ENCODE assay signal across 13 cellular contexts in the genomic region with DNA sequence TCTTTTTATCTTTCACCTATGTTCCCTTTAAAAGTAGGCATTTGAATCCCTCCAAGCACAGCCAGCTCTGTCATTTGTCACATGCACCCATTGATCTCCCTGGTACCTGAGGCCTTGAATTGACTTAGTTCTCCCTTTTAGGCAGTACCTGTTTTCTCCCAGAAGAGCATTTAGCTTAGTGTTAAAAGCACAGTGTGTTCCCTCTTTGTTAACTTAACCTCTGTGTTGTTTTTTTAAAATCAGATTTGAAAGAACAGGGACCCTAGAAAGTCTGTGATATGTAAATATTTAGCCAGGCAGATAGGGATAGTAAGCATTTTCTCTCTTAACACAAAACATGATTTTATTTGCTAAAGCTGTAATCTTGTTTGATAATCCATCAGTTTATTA.
DNase-seq lines count a peak whose midpoint lies in the region; FAIRE-seq and TF ChIP-seq lines count a peak whose summit lies in the region.
"Had no signal": no experiment of that assay in that cellular context is flagged by ENCODE, and none has a peak within 500 bp of the region (broad histone marks: within the 10 kb centered on the region; RNA-seq: fewer than 3 reads in every experiment).

No MANE protein-coding gene starts in this region.

- no peaks in the 10 kb centered on the region for H4K20me1 ChIP-seq in endothelial cell of umbilical vein (replicated peaks; ENCODE audit: control insufficient read depth, extremely low read depth, insufficient read depth, low read length)

- H3K79me2 ChIP-seq in endothelial cell of umbilical vein (ENCODE audit: control insufficient read depth, insufficient read depth, low read length), result no peaks in the 10 kb centered on the region

- H3K27ac ChIP-seq in HUES48 (ENCODE audit: low read depth, low read length) (peak overlapping the region; percentile 83), endothelial cell of umbilical vein (ENCODE audit: insufficient read depth, low read depth, low read length) (peak overlapping the region; percentile 55)
- H3K27ac ChIP-seq: skin epidermis had no signal

- peaks cover 23% of the 10 kb centered on the region for H3K4me1 Mint-ChIP-seq in Calu3 (ENCODE audit: low read depth, unreplicated experiment)
- H3K4me1 Mint-ChIP-seq in progenitor cell of endocrine pancreas (ENCODE audit: low read depth), result peaks cover 30% of the 10 kb centered on the region
- peaks cover 7% of the 10 kb centered on the region for H3K4me1 Mint-ChIP-seq in chondrocyte (ENCODE audit: low read depth)

- H3K9me3 Mint-ChIP-seq in Calu3 (ENCODE audit: low read depth, unreplicated experiment), result no peaks in the 10 kb centered on the region
- no peaks in the 10 kb centered on the region for H3K9me3 Mint-ChIP-seq in progenitor cell of endocrine pancreas (ENCODE audit: low read depth)
- no peaks in the 10 kb centered on the region for H3K9me3 Mint-ChIP-seq in chondrocyte (ENCODE audit: low read depth)
- H3K9me3 Mint-ChIP-seq: HFFc6 had no signal

- peaks cover 33% of the 10 kb centered on the region for H3K4me1 ChIP-seq in HUES48 (ENCODE audit: control insufficient read depth, insufficient read depth, low read length)
- H3K4me1 ChIP-seq in endothelial cell of umbilical vein (ENCODE audit: control insufficient read depth, extremely low read depth, insufficient read depth, low read length), result peaks cover 21% of the 10 kb centered on the region

- H3K9me1 ChIP-seq in endothelial cell of umbilical vein (replicated peaks; ENCODE audit: control insufficient read depth, extremely low read depth, insufficient read depth, low read length), result no peaks in the 10 kb centered on the region

- DNase-seq in Calu3 (no peak), endothelial cell of umbilical vein (ENCODE audit: low read depth, low spot score) (no peak), progenitor cell of endocrine pancreas (ENCODE audit: low spot score, unreplicated experiment) (no peak), chondrocyte (ENCODE audit: low spot score) (no peak), SHP77 (lab: John Stamatoyannopoulos, UW) (no peak), ureter (ENCODE audit: low spot score) (no peak)
- DNase-seq: activated CD4-positive, alpha-beta T cell treated with anti-CD3 and anti-CD28 coated beads, Interleukin-2, amount 50 U/mL, for 4 hours; HFFc6; NK-92 treated with Interleukin-12 subunit alpha and Interleukin-12 subunit beta, amount 100 ng/mL, for 24 hours; Right ventricle myocardium superior had no signal

- no peak overlapping the region for H3K4me2 ChIP-seq in endothelial cell of umbilical vein (ENCODE audit: insufficient read depth, low read length)

- no peak for TF ChIP-seq POLR2A in endothelial cell of umbilical vein (IDR thresholded peaks at IDR 0.05; ENCODE audit: low read depth, low read length)

- H3K27me3 ChIP-seq in HUES48 (ENCODE audit: control insufficient read depth, insufficient read depth, low read length), result 0 out of 2 replicates have a peak, but pooled peaks cover 4% of the 10 kb centered on the region
- no peaks in the 10 kb centered on the region for H3K27me3 ChIP-seq in endothelial cell of umbilical vein (ENCODE audit: control insufficient read depth in 2 of 2, insufficient read depth in 2 of 2, low read length in 2 of 2)

- CTCF ChIA-PET in Calu3 (lab: Charles Lee) (interaction anchor here (0.6 to 1.2 kb wide), 2 partner anchors 8 to 124 kb away, joined by 4 read pairs; a partner anchor contains a TSS), endothelial cell of umbilical vein (lab: Charles Lee) (interaction anchor here (1.3 kb wide), 1 partner anchor 24 kb away, joined by 4 read pairs; no protein-coding TSS in a partner anchor)

- TF ChIP-seq CTCF in Calu3 (IDR thresholded peaks at IDR 0.05; ENCODE audit: unreplicated experiment), result no peak
- TF ChIP-seq CTCF in endothelial cell of umbilical vein (IDR thresholded peaks at IDR 0.05; ENCODE audit: extremely low read depth in 1 of 2, insufficient read depth in 1 of 2, low read depth in 1 of 2, low read length in 2 of 2), result no peak
- no peak for TF ChIP-seq CTCF in progenitor cell of endocrine pancreas (IDR thresholded peaks at IDR 0.05; ENCODE audit: unreplicated experiment)
- TF ChIP-seq CTCF in chondrocyte (IDR thresholded peaks at IDR 0.05), result no peak

- H3K4me3 ChIP-seq in HUES48 (ENCODE audit: low read depth, low read length), result no peak overlapping the region
- H3K4me3 ChIP-seq in endothelial cell of umbilical vein (replicated peaks in 1 of 3; ENCODE audit: insufficient read depth in 1 of 3, low read depth in 1 of 3, low read length in 3 of 3), result no peak overlapping the region
- H3K4me3 ChIP-seq: skin epidermis had no signal

- H3K36me3 ChIP-seq in HUES48 (ENCODE audit: control insufficient read depth, insufficient read depth, low read length) (no peaks in the 10 kb centered on the region), endothelial cell of umbilical vein (ENCODE audit: control insufficient read depth in 2 of 2, extremely low read depth in 1 of 2, insufficient read depth in 2 of 2, low read length in 2 of 2) (no peaks in the 10 kb centered on the region)

- H3K27ac Mint-ChIP-seq in Calu3 (ENCODE audit: unreplicated experiment) (peak overlapping the region; percentile 43), progenitor cell of endocrine pancreas (peak overlapping the region; percentile 29), chondrocyte (ENCODE audit: unreplicated experiment) (no peak overlapping the region)
- H3K27ac Mint-ChIP-seq: HFFc6 had no signal

- H3K36me3 Mint-ChIP-seq in Calu3 (ENCODE audit: insufficient read depth, unreplicated experiment) (no peaks in the 10 kb centered on the region), progenitor cell of endocrine pancreas (ENCODE audit: insufficient read depth) (no peaks in the 10 kb centered on the region), chondrocyte (ENCODE audit: low read depth) (no peaks in the 10 kb centered on the region)

- no peaks in the 10 kb centered on the region for H3K27me3 Mint-ChIP-seq in Calu3 (ENCODE audit: unreplicated experiment)
- H3K27me3 Mint-ChIP-seq in progenitor cell of endocrine pancreas, result peaks cover 28% of the 10 kb centered on the region
- H3K27me3 Mint-ChIP-seq in chondrocyte (ENCODE audit: low read depth), result no peaks in the 10 kb centered on the region

- FAIRE-seq in endothelial cell of umbilical vein (lab: Jason Lieb, UNC), result no peak
- FAIRE-seq: astrocyte had no signal

- H3K9ac ChIP-seq in HUES48 (ENCODE audit: low read depth, low read length) (no peak overlapping the region), endothelial cell of umbilical vein (replicated peaks; ENCODE audit: extremely low read depth, insufficient read depth, low read length) (no peak overlapping the region)

- no peak overlapping the region for H2AFZ ChIP-seq in endothelial cell of umbilical vein (ENCODE audit: low read depth, low read length)

- dilution Hi-C loops in endothelial cell of umbilical vein (cut with MboI; ENCODE audit: extremely low pct_ligation_motif_present, low sequenced_read_pairs), result no loop called here

- no peak overlapping the region for H3K4me3 Mint-ChIP-seq in Calu3 (ENCODE audit: low read depth, unreplicated experiment)
- H3K4me3 Mint-ChIP-seq in progenitor cell of endocrine pancreas (ENCODE audit: low read depth), result no peak overlapping the region
- H3K4me3 Mint-ChIP-seq in chondrocyte (ENCODE audit: unreplicated experiment), result no peak overlapping the region
- H3K4me3 Mint-ChIP-seq: HFFc6 had no signal

- H3K9me3 ChIP-seq in HUES48 (ENCODE audit: control insufficient read depth, insufficient read depth, low read length) (no peaks in the 10 kb centered on the region), endothelial cell of umbilical vein (replicated peaks; ENCODE audit: control insufficient read depth, insufficient read depth, low read length) (no peaks in the 10 kb centered on the region)

- intact Hi-C loops in Calu3 (cut with micrococcal nuclease; ENCODE audit: unreplicated experiment), result no loop called here
- intact Hi-C loops in endothelial cell of umbilical vein (cut with micrococcal nuclease), result loop anchor here (1.0 to 5.0 kb wide), 4 partner anchors 34 to 60 kb away; no protein-coding TSS in a partner anchor

- POLR2A ChIA-PET in endothelial cell of umbilical vein (lab: Charles Lee), result no interaction called here

- BruUV-seq in Calu3 (replicated peaks; lab: Mats Ljungman, UMichigan), result no TSS peak
- BruUV-seq in endothelial cell of umbilical vein (replicated peaks; lab: Mats Ljungman, UMichigan), result TSS peak; percentile 70

TF ChIP-seq in endothelial cell of umbilical vein, 7 proteins besides CTCF, POLR2A, EP300 and RAD21:
- TF ChIP-seq JUN (IDR thresholded peaks at IDR 0.05; ENCODE audit: borderline replicate concordance, insufficient read depth, insufficient read length, low read depth), result no peak
- no peak for TF ChIP-seq POLR2AphosphoS5 (IDR thresholded peaks at IDR 0.05; ENCODE audit: insufficient read depth, low read depth, low read length)
- TF ChIP-seq MYC (IDR thresholded peaks at IDR 0.05; ENCODE audit: low read depth, low read length), result no peak
